7 cellular contexts compared by ENCODE assay signal in the genomic region with DNA sequence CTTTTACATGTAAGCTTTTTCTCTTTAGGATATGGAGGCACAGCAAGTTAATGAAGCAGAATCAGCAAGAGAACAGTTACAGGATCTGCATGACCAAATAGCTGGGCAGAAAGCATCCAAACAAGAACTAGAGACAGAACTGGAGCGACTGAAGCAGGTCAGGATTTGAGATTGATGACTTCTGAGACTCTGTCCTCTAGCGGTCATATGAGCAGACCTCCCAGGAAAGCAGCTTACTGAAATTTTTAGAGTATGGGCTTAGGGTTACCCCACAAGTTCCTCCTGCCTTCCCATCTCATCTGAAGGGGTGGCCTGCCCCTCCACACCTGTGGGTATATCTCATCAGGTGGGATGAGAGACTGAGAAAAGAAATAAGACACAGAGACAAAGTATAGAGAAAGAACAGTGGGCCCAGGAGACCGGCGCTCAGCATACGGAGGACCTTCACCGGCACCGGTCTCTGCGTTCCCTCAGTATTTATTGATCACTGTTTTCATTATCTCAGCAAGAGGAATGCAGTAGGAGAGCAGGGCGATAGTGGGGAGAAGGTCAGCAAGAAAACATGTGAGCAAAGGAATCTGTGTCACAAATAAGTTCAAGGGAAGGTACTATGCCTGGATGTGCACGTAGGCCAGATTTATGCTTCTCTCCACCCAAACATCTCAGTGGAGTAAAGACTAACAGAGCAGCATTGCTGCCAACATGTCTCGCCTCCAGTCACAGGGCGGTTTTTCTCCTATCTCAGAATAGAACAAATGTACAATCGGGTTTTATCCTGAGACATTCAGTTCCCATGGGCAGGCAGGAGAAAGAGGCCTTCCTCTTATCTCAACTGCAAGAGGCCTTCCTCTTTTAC. TPM values are rescaled to one million over a fixed set of nuclear protein-coding genes. Genes with fewer than 3 reads are reported as not detected.
DNase-seq lines count a peak whose midpoint lies in the region; ATAC-seq, FAIRE-seq and TF ChIP-seq lines count a peak whose summit lies in the region.
"Not testable (repeated sequence)": the region's sequence is repeated elsewhere in the genome, so short reads cannot be mapped to it uniquely, and the experiment has no call there.

No MANE protein-coding gene starts in this region.

- H3K36me3 ChIP-seq in WERI-Rb-1 (peaks cover 56% of the 10 kb centered on the region), astrocyte (ENCODE audit: insufficient read depth, low read length) (peaks cover 41% of the 10 kb centered on the region), cardiac muscle cell (peaks cover 55% of the 10 kb centered on the region), HepG2 (replicated peaks in 1 of 2; ENCODE audit: control insufficient read depth in 1 of 2, insufficient read depth in 2 of 2, low read length in 2 of 2) (peaks cover 21 to 70% of the 10 kb centered on the region in 2 experiments)
- H3K36me3 ChIP-seq in testis (ENCODE audit: low read depth, missing control alignments): not testable (repeated sequence)

- not testable (repeated sequence) for H3K27me3 Mint-ChIP-seq in astrocyte (ENCODE audit: low read depth, unreplicated experiment); nephron progenitor cell (ENCODE audit: low read depth, poor library complexity); progenitor cell of endocrine pancreas

- H3K4me3 ChIP-seq in WERI-Rb-1 (ENCODE audit: low read depth, low read length); astrocyte (ENCODE audit: insufficient read depth, low read depth, low read length); cardiac muscle cell; HepG2 (replicated peaks in 1 of 3; ENCODE audit: insufficient read depth in 1 of 3, low read depth in 2 of 3, low read length in 3 of 3); testis: not testable (repeated sequence)

- TF ChIP-seq CTCF in WERI-Rb-1 (IDR thresholded peaks at IDR 0.05; ENCODE audit: low read depth, low read length) (0 out of 2 replicates have a peak, but pooled peaks have one; percentile 2), progenitor cell of endocrine pancreas (IDR thresholded peaks at IDR 0.05; ENCODE audit: unreplicated experiment) (peak; percentile 32)
- not testable (repeated sequence) for TF ChIP-seq CTCF in astrocyte (IDR thresholded peaks at IDR 0.05; ENCODE audit: insufficient read depth, low read depth, low read length); cardiac muscle cell (IDR thresholded peaks at IDR 0.05; ENCODE audit: low read depth, low read length); HepG2 (CRISPR knock-in tag; IDR thresholded peaks at IDR 0.05); nephron progenitor cell (IDR thresholded peaks at IDR 0.05); testis (IDR thresholded peaks at IDR 0.05)

- BruUV-seq in HepG2 (replicated peaks; lab: Mats Ljungman, UMichigan): not testable (repeated sequence)

- H3K4me3 Mint-ChIP-seq in astrocyte (ENCODE audit: unreplicated experiment); nephron progenitor cell: not testable (repeated sequence)
- H3K4me3 Mint-ChIP-seq in progenitor cell of endocrine pancreas (ENCODE audit: low read depth): peak overlapping the region; percentile 34

- H3K9me3 Mint-ChIP-seq in astrocyte (ENCODE audit: unreplicated experiment); nephron progenitor cell; progenitor cell of endocrine pancreas (ENCODE audit: low read depth): not testable (repeated sequence)

- not testable (repeated sequence) for H3K36me3 Mint-ChIP-seq in astrocyte (ENCODE audit: low read depth, unreplicated experiment)
- H3K36me3 Mint-ChIP-seq in nephron progenitor cell (ENCODE audit: low read depth) (peaks cover 64% of the 10 kb centered on the region), progenitor cell of endocrine pancreas (ENCODE audit: insufficient read depth) (peaks cover 22% of the 10 kb centered on the region)

- in situ Hi-C loops in HepG2 (cut with HindIII; ENCODE audit: extremely low pct_ligation_motif_present, low pct_unique_long_range_greater_than_20kb): not testable (repeated sequence)

- POLR2A ChIA-PET in HepG2 (lab: Yijun Ruan, JAX): not testable (repeated sequence)

- not testable (repeated sequence) for H3K27ac ChIP-seq in WERI-Rb-1; astrocyte (ENCODE audit: low read depth, low read length)
- H3K27ac ChIP-seq in cardiac muscle cell (peak overlapping the region; percentile 47), HepG2 (ENCODE audit: extremely low read length, insufficient read depth, low read length) (peak overlapping the region; percentile 68), testis (peak overlapping the region; percentile 18 to 57)

- not testable (repeated sequence) for H3K79me2 ChIP-seq in astrocyte (ENCODE audit: insufficient read depth, low read length); HepG2 (ENCODE audit: insufficient read depth, low read length)

- DNase-seq in WERI-Rb-1; astrocyte (ENCODE audit: low read depth); cardiac muscle cell (ENCODE audit: low read depth in 1 of 2, low spot score in 1 of 2); HepG2 (ENCODE audit: low spot score); nephron progenitor cell; progenitor cell of endocrine pancreas (ENCODE audit: low spot score, unreplicated experiment): not testable (repeated sequence)
- peak; percentile 63 for DNase-seq in testis

- H3K9ac ChIP-seq in astrocyte (ENCODE audit: low read length); HepG2 (ENCODE audit: insufficient read depth, low read depth, low read length): not testable (repeated sequence)

- not testable (repeated sequence) for TF ChIP-seq EP300 in HepG2 (IDR thresholded peaks at IDR 0.05; ENCODE audit: low read depth in 2 of 2, low read length in 2 of 2); HepG2 (CRISPR knock-in tag; IDR thresholded peaks at IDR 0.05; ENCODE audit: borderline replicate concordance)

- TF ChIP-seq POLR2A in HepG2 (IDR thresholded peaks at IDR 0.05; ENCODE audit: insufficient read depth in 1 of 2, low read depth in 2 of 2, low read length in 2 of 2); testis (IDR thresholded peaks at IDR 0.05): not testable (repeated sequence)

- not testable (repeated sequence) for H3K4me2 ChIP-seq in astrocyte (ENCODE audit: low read length)
- peak overlapping the region; percentile 7; the same call in 1 of the 2 replicates for H3K4me2 ChIP-seq in HepG2 (ENCODE audit: low read depth, low read length)

- not testable (repeated sequence) for H3K4me1 ChIP-seq in astrocyte (ENCODE audit: insufficient read depth, low read length); cardiac muscle cell (ENCODE audit: low read depth); testis
- H3K4me1 ChIP-seq in HepG2 (ENCODE audit: insufficient read depth, low read length): peaks cover 30% of the 10 kb centered on the region

- peak; percentile 67 for ATAC-seq in HepG2

- not testable (repeated sequence) for H2AFZ ChIP-seq in astrocyte (ENCODE audit: low read depth, low read length); HepG2 (ENCODE audit: low read length)

- CTCF ChIA-PET in HepG2 (lab: Yijun Ruan, JAX; ENCODE audit: low intra/inter-chr PET ratio, low total read pairs): not testable (repeated sequence)

- not testable (repeated sequence) for TF ChIP-seq RAD21 in HepG2 (CRISPR knock-in tag; IDR thresholded peaks at IDR 0.05)

- peak overlapping the region; percentile 77 for H3K27ac Mint-ChIP-seq in astrocyte (ENCODE audit: unreplicated experiment)
- H3K27ac Mint-ChIP-seq in nephron progenitor cell: peak overlapping the region; percentile 2
- peak overlapping the region; percentile 95 for H3K27ac Mint-ChIP-seq in progenitor cell of endocrine pancreas

- H3K4me1 Mint-ChIP-seq in astrocyte (ENCODE audit: low read depth, unreplicated experiment); nephron progenitor cell: not testable (repeated sequence)
- peaks cover 26% of the 10 kb centered on the region for H3K4me1 Mint-ChIP-seq in progenitor cell of endocrine pancreas (ENCODE audit: low read depth)

- not testable (repeated sequence) for FAIRE-seq in astrocyte (lab: Jason Lieb, UNC); HepG2 (lab: Jason Lieb, UNC)

- not testable (repeated sequence) for H3K9me3 ChIP-seq in WERI-Rb-1 (ENCODE audit: severe bottlenecking); astrocyte (ENCODE audit: insufficient read depth, low read depth, low read length); cardiac muscle cell (ENCODE audit: low read depth); HepG2 (ENCODE audit: low read length); testis

- not testable (repeated sequence) for H3K27me3 ChIP-seq in WERI-Rb-1 (ENCODE audit: insufficient read depth, low read depth, severe bottlenecking); astrocyte (ENCODE audit: insufficient read depth, low read length); cardiac muscle cell; HepG2 (ENCODE audit: control insufficient read depth in 1 of 2, insufficient read depth in 2 of 2, low read length in 2 of 2); testis

- intact Hi-C loops in HepG2 (cut with micrococcal nuclease; ENCODE audit: unreplicated experiment); testis (cut with DNase I; ENCODE audit: low total_unique reads): not testable (repeated sequence)

- peaks cover 14% of the 10 kb centered on the region for H4K20me1 ChIP-seq in astrocyte (ENCODE audit: insufficient read depth, low read length)
- H4K20me1 ChIP-seq in HepG2 (ENCODE audit: insufficient read depth, low read length): not testable (repeated sequence)

- 67% methylated on average over 12 of the region's 13 CpGs for WGBS in HepG2 (ENCODE audit: low lambda C conversion rate)
- WGBS in testis, 2 donors: 54 to 63% methylated on average over 11 to 13 of the region's 13 CpGs

RNA-seq across cellular contexts. Expression of gene GOLGA5, which starts 25.8 kb away (rescaled TPM):
- total RNA-seq in astrocyte: 43.1 and 49.4 TPM in 2 replicates
- 21.8 and 22.4 TPM in 2 replicates for total RNA-seq in cardiac muscle cell
- polyA plus RNA-seq in cardiac muscle cell: 32.4 and 32.5 TPM in 2 replicates
- total RNA-seq in HepG2 (2016; rRNA removed; fragmentation: Illumina TruSeq; extraction: Trizol): 40.0 and 54.6 TPM in 2 replicates
- 18.6 and 23.9 TPM in 2 replicates for total RNA-seq in HepG2 (2016; cell fraction: cytosol; rRNA removed; fragmentation: Illumina TruSeq; extraction: Trizol; ENCODE audit: low read depth)
- total RNA-seq in HepG2 (2016; cell fraction: insoluble cytoplasmic fraction; rRNA removed; fragmentation: Illumina TruSeq; extraction: Trizol): 38.1 and 54.7 TPM in 2 replicates
- 41.5 and 47.7 TPM in 2 replicates for total RNA-seq in HepG2 (2016; cell fraction: membrane; rRNA removed; fragmentation: Illumina TruSeq; extraction: Trizol)
- 21.9 and 23.1 TPM in 2 replicates for total RNA-seq in HepG2 (2016; cell fraction: nucleus; rRNA removed; fragmentation: Illumina TruSeq; extraction: Trizol)
- 25.7 and 31.0 TPM in 2 replicates for polyA plus RNA-seq in HepG2 (2011; rRNA removed)
- polyA plus RNA-seq in HepG2 (2011; cell fraction: cytosol; rRNA removed): 16.9 and 24.2 TPM in 2 replicates
- 9.2 and 10.4 TPM in 2 replicates for polyA plus RNA-seq in HepG2 (2011; cell fraction: nucleus; rRNA removed)
- 27.9 and 42.1 TPM in 2 replicates for polyA plus RNA-seq in HepG2 (2012)
- 13.0 and 14.4 TPM in 2 replicates for polyA plus RNA-seq in HepG2 (2016; cell fraction: cytosol; fragmentation: Illumina TruSeq; extraction: Trizol; ENCODE audit: low read depth)
- 51.6 and 52.3 TPM in 2 replicates for polyA plus RNA-seq in HepG2 (2016; cell fraction: insoluble cytoplasmic fraction; fragmentation: Illumina TruSeq; extraction: Trizol; ENCODE audit: low read depth)
- 30.5 and 32.1 TPM in 2 replicates for polyA plus RNA-seq in HepG2 (2016; cell fraction: membrane; fragmentation: Illumina TruSeq; extraction: Trizol; ENCODE audit: low read depth)
- 28.4 and 29.6 TPM in 2 replicates for polyA plus RNA-seq in HepG2 (2016; cell fraction: nucleus; fragmentation: Illumina TruSeq; extraction: Trizol; ENCODE audit: insufficient read depth, low read depth)
- 9.6 and 9.8 TPM in 2 replicates for polyA minus RNA-seq in HepG2 (2011; rRNA and poly(A)+ RNA removed; ENCODE audit: low replicate concordance)
- polyA minus RNA-seq in HepG2 (2011; cell fraction: cytosol; rRNA and poly(A)+ RNA removed): 19.8 and 26.8 TPM in 2 replicates
- 27.6 and 40.0 TPM in 2 replicates for polyA minus RNA-seq in HepG2 (2011; cell fraction: nucleus; rRNA and poly(A)+ RNA removed)
- total RNA-seq in progenitor cell of endocrine pancreas: 29.7 TPM in 2 replicates
- total RNA-seq in testis: 10 to 100 TPM; 78.2 to 92.0 TPM
- polyA plus RNA-seq in testis (ENCODE audit: insufficient read depth, low read depth, low replicate concordance): 46.8 TPM

Comparison
In these comparisons a context has a peak if more than half of its experiments do, and no peak if none do; other contexts are left out.
1. H3K27ac Mint-ChIP-seq: peak in every context shown above with its lines; median percentile 95 in progenitor cell of endocrine pancreas; 77 in astrocyte; 2 in nephron progenitor cell.